In the genomic region with DNA sequence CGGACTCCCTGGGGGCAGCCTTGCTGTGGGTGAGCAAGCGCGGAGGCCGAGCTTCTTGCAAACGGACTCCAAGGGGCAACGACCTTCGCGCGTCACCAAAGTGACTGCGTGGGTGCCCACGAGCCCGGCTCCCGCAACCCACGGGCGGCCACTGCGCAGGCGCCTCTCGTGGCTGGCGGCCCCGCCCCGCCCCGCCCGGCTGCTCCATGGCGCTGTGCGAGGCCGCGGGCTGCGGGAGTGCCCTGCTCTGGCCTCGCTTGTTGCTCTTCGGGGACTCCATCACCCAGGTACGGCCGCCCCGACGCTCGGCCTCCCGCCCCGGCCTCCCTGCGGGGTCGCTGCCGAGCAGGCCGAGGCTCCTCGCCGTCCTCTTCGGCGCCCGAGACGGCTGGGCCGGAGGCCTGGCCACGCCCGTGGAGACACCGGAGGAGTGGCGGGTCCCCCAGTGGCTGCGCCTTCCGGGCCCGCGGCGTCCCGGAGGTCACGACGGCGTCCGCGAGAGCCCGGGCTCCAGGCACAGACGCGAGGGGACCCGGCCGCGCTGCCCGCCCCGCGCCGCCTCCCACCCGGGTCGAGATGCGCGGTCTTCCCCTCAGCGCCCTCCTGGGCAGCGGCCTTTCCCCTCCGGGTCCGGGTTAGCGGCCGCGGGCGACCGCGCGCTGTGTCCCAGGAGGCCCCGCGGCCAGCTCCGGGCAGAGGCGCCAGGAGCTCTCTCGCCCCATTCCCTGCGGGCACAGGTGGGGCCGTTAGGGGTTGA, we compare ENCODE assay signal across 8 cellular contexts. TPM values are rescaled to one million over a fixed set of nuclear protein-coding genes. Genes with fewer than 3 reads are reported as not detected.
DNase-seq lines count a peak whose midpoint lies in the region; ATAC-seq, FAIRE-seq and TF ChIP-seq lines count a peak whose summit lies in the region.

A gene with protein sequence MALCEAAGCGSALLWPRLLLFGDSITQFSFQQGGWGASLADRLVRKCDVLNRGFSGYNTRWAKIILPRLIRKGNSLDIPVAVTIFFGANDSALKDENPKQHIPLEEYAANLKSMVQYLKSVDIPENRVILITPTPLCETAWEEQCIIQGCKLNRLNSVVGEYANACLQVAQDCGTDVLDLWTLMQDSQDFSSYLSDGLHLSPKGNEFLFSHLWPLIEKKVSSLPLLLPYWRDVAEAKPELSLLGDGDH (plus strand): TSS at position 191 of the 757 bp plus-strand sequence. CDS start 16 bp downstream, at position 207.

- H3K36me3 Mint-ChIP-seq in CD8-positive, alpha-beta T cell: peaks cover 29% of the 10 kb centered on the region
- peaks cover 11% of the 10 kb centered on the region for H3K36me3 Mint-ChIP-seq in activated naive CD4-positive, alpha-beta T cell treated with anti-CD3 and anti-CD28 coated beads, Interleukin-2, amount 50 U/mL, for 24 hours
- no peaks in the 10 kb centered on the region for H3K36me3 Mint-ChIP-seq in glutamatergic neuron (ENCODE audit: unreplicated experiment)

- peak within 1 kb of the TSS; percentile 91; the same call in 1 of the 2 replicates for H2AFZ ChIP-seq in SK-N-SH (ENCODE audit: low read depth)

- CTCF ChIA-PET in CD8-positive, alpha-beta T cell (lab: Charles Lee): interaction anchor here (1.2 to 2.9 kb wide), 2 partner anchors 16 to 80 kb away, joined by 3 to 10 read pairs; no protein-coding TSS in a partner anchor
- CTCF ChIA-PET in SK-N-SH (lab: Yijun Ruan, JAX): interaction anchor here (0.6 to 4.3 kb wide), 5 partner anchors 10 to 332 kb away, joined by 3 to 9 read pairs (median 4); a partner anchor contains a TSS

- no peaks in the 10 kb centered on the region for H3K27me3 ChIP-seq in CD8-positive, alpha-beta T cell (ENCODE audit: insufficient read depth, low read length)
- H3K27me3 ChIP-seq in SK-N-SH (ENCODE audit: insufficient read depth): no peaks in the 10 kb centered on the region
- H3K27me3 ChIP-seq in pancreas: no peaks in the 10 kb centered on the region
- no peaks in the 10 kb centered on the region for H3K27me3 ChIP-seq in thyroid gland

- H3K9me3 Mint-ChIP-seq in CD8-positive, alpha-beta T cell: no peaks in the 10 kb centered on the region
- H3K9me3 Mint-ChIP-seq in activated naive CD4-positive, alpha-beta T cell treated with anti-CD3 and anti-CD28 coated beads, Interleukin-2, amount 50 U/mL, for 24 hours: no peaks in the 10 kb centered on the region
- H3K9me3 Mint-ChIP-seq in glutamatergic neuron (ENCODE audit: unreplicated experiment): peaks cover 2% of the 10 kb centered on the region

- H4K20me1 ChIP-seq in SK-N-SH (ENCODE audit: insufficient read depth): no peaks in the 10 kb centered on the region

- H3F3A ChIP-seq in SK-N-SH (replicated peaks; ENCODE audit: insufficient read depth): peaks cover 19% of the 10 kb centered on the region

- peaks cover 18% of the 10 kb centered on the region for H3K4me1 ChIP-seq in CD8-positive, alpha-beta T cell (ENCODE audit: insufficient read depth, low read length)
- peaks cover 9 to 26% of the 10 kb centered on the region in 2 experiments; a peak in 1 of 4 replicates for H3K4me1 ChIP-seq in SK-N-SH (ENCODE audit: control insufficient read depth in 1 of 2, insufficient read depth in 2 of 2, low read depth in 1 of 2, low read length in 1 of 2)
- H3K4me1 ChIP-seq in pancreas: peaks cover 0 to 8% (median 0%) of the 10 kb centered on the region in 3 donors
- peaks cover 15% of the 10 kb centered on the region in 2 donors for H3K4me1 ChIP-seq in thyroid gland

- no peaks in the 10 kb centered on the region for H3K9me2 ChIP-seq in SK-N-SH

- H3K79me2 ChIP-seq in SK-N-SH (ENCODE audit: insufficient read depth): peaks cover 48% of the 10 kb centered on the region

- peak within 1 kb of the TSS; percentile 83 for H3K4me3 ChIP-seq in CD8-positive, alpha-beta T cell (ENCODE audit: low read depth, low read length)
- H3K4me3 ChIP-seq in SK-N-SH (ENCODE audit: low read depth in 2 of 2, low read length in 1 of 2): peak within 1 kb of the TSS; percentile 82
- peak within 1 kb of the TSS; percentile 53 to 89 (median 78) for H3K4me3 ChIP-seq in pancreas
- peak within 1 kb of the TSS; percentile 56 to 73 (median 72) for H3K4me3 ChIP-seq in thyroid gland (replicated peaks in 1 of 3)

- H3K4me3 Mint-ChIP-seq in CD8-positive, alpha-beta T cell: peak within 1 kb of the TSS; percentile 84
- peak within 1 kb of the TSS; percentile 82 for H3K4me3 Mint-ChIP-seq in activated naive CD4-positive, alpha-beta T cell treated with anti-CD3 and anti-CD28 coated beads, Interleukin-2, amount 50 U/mL, for 24 hours
- peak within 1 kb of the TSS; percentile 71 for H3K4me3 Mint-ChIP-seq in glutamatergic neuron (ENCODE audit: unreplicated experiment)

- TF ChIP-seq POLR2A in thyroid gland (IDR thresholded peaks at IDR 0.05): peak in 1 of 2 donors; percentile 65

- no peak for FAIRE-seq in pancreas (lab: Jason Lieb, UNC)

- no peak for TF ChIP-seq CTCF in CD8-positive, alpha-beta T cell (IDR thresholded peaks at IDR 0.05)
- TF ChIP-seq CTCF in SK-N-SH (IDR thresholded peaks at IDR 0.05) (no peak), glutamatergic neuron (IDR thresholded peaks at IDR 0.05; ENCODE audit: partially characterized antibody, unreplicated experiment) (no peak), pancreas (IDR thresholded peaks at IDR 0.05) (no peak), thyroid gland (IDR thresholded peaks at IDR 0.05) (peak in 1 of 6 experiments; percentile 9)

- POLR2A ChIA-PET in CD8-positive, alpha-beta T cell (lab: Charles Lee): interaction anchor here (0.8 to 2.6 kb wide), 12 partner anchors 8 to 569 kb away, joined by 3 to 20 read pairs (median 5); a partner anchor contains a TSS
- POLR2A ChIA-PET in SK-N-SH (lab: Yijun Ruan, JAX): interaction anchor here (1.0 to 1.5 kb wide), 3 partner anchors 9 to 156 kb away, joined by 3 to 4 read pairs (median 4); a partner anchor contains a TSS

- H3K9me3 ChIP-seq in CD8-positive, alpha-beta T cell (ENCODE audit: low read length): no peaks in the 10 kb centered on the region
- H3K9me3 ChIP-seq in SK-N-SH (no peaks in the 10 kb centered on the region), pancreas (no peaks in the 10 kb centered on the region), thyroid gland (no peaks in the 10 kb centered on the region)

- no peak for TF ChIP-seq RAD21 in SK-N-SH (IDR thresholded peaks at IDR 0.05; ENCODE audit: low read length)

- DNase-seq in CD8-positive, alpha-beta T cell: peak; percentile 58 to 82 (median 70)
- DNase-seq in SK-N-SH: peak; percentile 98
- DNase-seq in glutamatergic neuron: peak; percentile 56
- DNase-seq in pancreas: peak; percentile 45 to 86 (median 64)
- peak; percentile 55 to 61 for DNase-seq in thyroid gland

- peak within 1 kb of the TSS; percentile 86 for H3K4me2 ChIP-seq in SK-N-SH

- H3K27ac Mint-ChIP-seq in CD8-positive, alpha-beta T cell: peak within 1 kb of the TSS; percentile 90
- H3K27ac Mint-ChIP-seq in activated naive CD4-positive, alpha-beta T cell treated with anti-CD3 and anti-CD28 coated beads, Interleukin-2, amount 50 U/mL, for 24 hours: peak within 1 kb of the TSS; percentile 70
- H3K27ac Mint-ChIP-seq in glutamatergic neuron (ENCODE audit: unreplicated experiment): no peak within 1 kb of the TSS

- intact Hi-C loops in CD8-positive, alpha-beta T cell (cut with DNase I, micrococcal nuclease): loop anchor here (1.0 to 10.0 kb wide), 7 partner anchors 51 to 640 kb away; a partner anchor contains a TSS
- intact Hi-C loops in pancreas (cut with DNase I): no loop called here
- intact Hi-C loops in thyroid gland (cut with DNase I): loop anchor here (10.0 kb wide), 3 partner anchors 50 to 150 kb away; a partner anchor contains a TSS

- 0% methylated on average over 1 of the region's 95 CpGs for WGBS in SK-N-SH (ENCODE audit: low lambda C conversion rate)
- WGBS in pancreas, 2 donors: 0% methylated on average over 62 to 95 of the region's 95 CpGs
- 0% methylated on average over 2 to 10 of the region's 95 CpGs for WGBS in thyroid gland, 2 donors

- H3K36me3 ChIP-seq in CD8-positive, alpha-beta T cell (ENCODE audit: insufficient read depth, low read length): peaks cover 4% of the 10 kb centered on the region
- H3K36me3 ChIP-seq in SK-N-SH (replicated peaks in 1 of 2; ENCODE audit: control insufficient read depth in 1 of 2, insufficient read depth in 2 of 2, low read length in 1 of 2): peaks cover 44 to 54% of the 10 kb centered on the region in 2 experiments
- H3K36me3 ChIP-seq in pancreas: no peaks in the 10 kb centered on the region
- no peaks in the 10 kb centered on the region for H3K36me3 ChIP-seq in thyroid gland

- peak; percentile 80 for ATAC-seq in CD8-positive, alpha-beta T cell
- peak; percentile 79 for ATAC-seq in GM19328 (IDR thresholded peaks at IDR 0.05; ENCODE audit: unreplicated experiment)
- ATAC-seq in HG03460 (IDR thresholded peaks at IDR 0.05; ENCODE audit: unreplicated experiment): peak; percentile 68
- ATAC-seq in pancreas: peak; percentile 86 to 92 (median 88)

- H3K4me1 Mint-ChIP-seq in CD8-positive, alpha-beta T cell (ENCODE audit: low read depth): peaks cover 51% of the 10 kb centered on the region
- peaks cover 43% of the 10 kb centered on the region for H3K4me1 Mint-ChIP-seq in activated naive CD4-positive, alpha-beta T cell treated with anti-CD3 and anti-CD28 coated beads, Interleukin-2, amount 50 U/mL, for 24 hours
- peaks cover 2% of the 10 kb centered on the region for H3K4me1 Mint-ChIP-seq in glutamatergic neuron (ENCODE audit: low read depth, unreplicated experiment)

- no peaks in the 10 kb centered on the region for H3K27me3 Mint-ChIP-seq in CD8-positive, alpha-beta T cell (ENCODE audit: low read depth)
- H3K27me3 Mint-ChIP-seq in activated naive CD4-positive, alpha-beta T cell treated with anti-CD3 and anti-CD28 coated beads, Interleukin-2, amount 50 U/mL, for 24 hours: no peaks in the 10 kb centered on the region
- no peaks in the 10 kb centered on the region for H3K27me3 Mint-ChIP-seq in glutamatergic neuron (ENCODE audit: unreplicated experiment)

- H3K9ac ChIP-seq in SK-N-SH: peak within 1 kb of the TSS; percentile 89

- no peak for TF ChIP-seq EP300 in SK-N-SH (IDR thresholded peaks at IDR 0.05; ENCODE audit: borderline replicate concordance in 1 of 2, low read depth in 1 of 2, low read length in 1 of 2)

- H3K27ac ChIP-seq in CD8-positive, alpha-beta T cell (ENCODE audit: low read depth, low read length): peak within 1 kb of the TSS; percentile 97
- H3K27ac ChIP-seq in SK-N-SH (ENCODE audit: low read depth in 2 of 2, low read length in 1 of 2): peak within 1 kb of the TSS; percentile 82 to 91
- peak within 1 kb of the TSS; percentile 72 to 83 (median 77) for H3K27ac ChIP-seq in pancreas
- H3K27ac ChIP-seq in thyroid gland: peak within 1 kb of the TSS; percentile 76 to 82 (median 82)

TF ChIP-seq in SK-N-SH, 30 proteins besides CTCF, POLR2A, EP300 and RAD21 (continues in another document):
- TF ChIP-seq YY1 (IDR thresholded peaks at IDR 0.05; ENCODE audit: low read depth): peak; percentile 69

RNA-seq across cellular contexts. Expression of the gene that starts here (rescaled TPM):
- 10 to 100 TPM; 48.2 to 52.5 TPM for total RNA-seq in CD8-positive, alpha-beta T cell
- polyA plus RNA-seq in SK-N-SH (2012; rRNA removed) (115 and 133 TPM in 2 replicates), pancreas (10 to 100 TPM; 33.4 to 37.7 TPM)
- polyA plus RNA-seq in SK-N-SH (2012; cell fraction: cytosol; rRNA removed): 139 and 143 TPM in 2 replicates
- polyA plus RNA-seq in SK-N-SH (2012; cell fraction: nucleus; rRNA removed): 49.0 and 74.7 TPM in 2 replicates
- total RNA-seq in glutamatergic neuron (ENCODE audit: unreplicated experiment) (24.4 TPM), pancreas (10 to 100 TPM; 12.2 to 22.7 (median 16.1) TPM), thyroid gland (10 to 100 TPM; 50.3 to 83.7 (median 62.5) TPM)

Comparison
In these comparisons a context has a peak if more than half of its experiments do, and no peak if none do; other contexts are left out.
1. Peak in every context shown above with its lines: DNase-seq, ATAC-seq, H3K4me3 ChIP-seq and H3K27ac ChIP-seq.
2. intact Hi-C loops: an anchor here in CD8-positive, alpha-beta T cell (1.0 to 10.0 kb wide) and thyroid gland (10.0 kb wide); none called in pancreas.